ENCODE assay signal across 1 cellular context in genomic region chr6:113050979-113051378, GRCh38.
TF ChIP-seq lines count a peak whose summit lies in the region.

No MANE protein-coding gene starts in this region.

TF ChIP-seq in SK-N-SH, 30 proteins besides CTCF, POLR2A, EP300 and RAD21 (continued from another document):
- no peak for TF ChIP-seq TEAD4 (IDR thresholded peaks at IDR 0.05; ENCODE audit: borderline replicate concordance, insufficient read depth)
- no peak for TF ChIP-seq SIN3A (IDR thresholded peaks at IDR 0.05; ENCODE audit: borderline replicate concordance, low read depth, low read length)
- no peak for TF ChIP-seq JUND (IDR thresholded peaks at IDR 0.05)
- no peak for TF ChIP-seq IRF3 (IDR thresholded peaks at IDR 0.05; ENCODE audit: low read depth, low read length)
- TF ChIP-seq, protein P1, sequence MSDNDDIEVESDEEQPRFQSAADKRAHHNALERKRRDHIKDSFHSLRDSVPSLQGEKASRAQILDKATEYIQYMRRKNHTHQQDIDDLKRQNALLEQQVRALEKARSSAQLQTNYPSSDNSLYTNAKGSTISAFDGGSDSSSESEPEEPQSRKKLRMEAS (IDR thresholded peaks at IDR 0.05; ENCODE audit: low read depth) = no peak
- TF ChIP-seq REST (IDR thresholded peaks at IDR 0.05; ENCODE audit: low read depth, low read length) = no peak
- TF ChIP-seq USF1 (IDR thresholded peaks at IDR 0.05; ENCODE audit: borderline replicate concordance, low read depth) = no peak
- no peak for TF ChIP-seq MEF2A (IDR thresholded peaks at IDR 0.05; ENCODE audit: borderline replicate concordance, low read depth)
- TF ChIP-seq RFX5 (IDR thresholded peaks at IDR 0.05; ENCODE audit: low read length) = no peak
- peak; percentile 14; the same call in 1 of the 2 replicates for TF ChIP-seq TAF1 (IDR thresholded peaks at IDR 0.05; ENCODE audit: borderline replicate concordance, low read depth, low read length)
- TF ChIP-seq, protein P2, sequence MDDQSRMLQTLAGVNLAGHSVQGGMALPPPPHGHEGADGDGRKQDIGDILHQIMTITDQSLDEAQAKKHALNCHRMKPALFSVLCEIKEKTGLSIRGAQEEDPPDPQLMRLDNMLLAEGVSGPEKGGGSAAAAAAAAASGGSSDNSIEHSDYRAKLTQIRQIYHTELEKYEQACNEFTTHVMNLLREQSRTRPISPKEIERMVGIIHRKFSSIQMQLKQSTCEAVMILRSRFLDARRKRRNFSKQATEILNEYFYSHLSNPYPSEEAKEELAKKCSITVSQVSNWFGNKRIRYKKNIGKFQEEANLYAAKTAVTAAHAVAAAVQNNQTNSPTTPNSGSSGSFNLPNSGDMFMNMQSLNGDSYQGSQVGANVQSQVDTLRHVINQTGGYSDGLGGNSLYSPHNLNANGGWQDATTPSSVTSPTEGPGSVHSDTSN (IDR thresholded peaks at IDR 0.05) = peak; percentile 55; the same call in 1 of the 2 replicates
- peak; percentile 80 for TF ChIP-seq GATA2 (CRISPR knock-in tag; IDR thresholded peaks at IDR 0.05)
- no peak for TF ChIP-seq EZH2phosphoT487 (IDR thresholded peaks at IDR 0.05; ENCODE audit: borderline replicate concordance, low read depth)
- TF ChIP-seq NRF1 (IDR thresholded peaks at IDR 0.05; ENCODE audit: low read depth, low read length) = no peak
- TF ChIP-seq RCOR1 (IDR thresholded peaks at IDR 0.05; ENCODE audit: low read length) = peak; percentile 78
- no peak for TF ChIP-seq FOSL2 (IDR thresholded peaks at IDR 0.05; ENCODE audit: borderline replicate concordance, low read depth)
- TF ChIP-seq ELF1 (IDR thresholded peaks at IDR 0.05) = no peak
- peak; percentile 28; the same call in 1 of the 2 replicates for TF ChIP-seq MXI1 (IDR thresholded peaks at IDR 0.05; ENCODE audit: low read depth, low read length)
- TF ChIP-seq NFIC (IDR thresholded peaks at IDR 0.05; ENCODE audit: borderline replicate concordance) = peak; percentile 37; the same call in 1 of the 2 replicates
- no peak for TF ChIP-seq SMC3 (IDR thresholded peaks at IDR 0.05; ENCODE audit: low read depth, low read length)
- no peak for TF ChIP-seq YY1 (IDR thresholded peaks at IDR 0.05; ENCODE audit: low read depth)
- TF ChIP-seq POLR2AphosphoS5 (IDR thresholded peaks at IDR 0.05; ENCODE audit: low read depth, low read length) = peak; percentile 12; the same call in 1 of the 2 replicates
- peak; percentile 78 for TF ChIP-seq FOXM1 (IDR thresholded peaks at IDR 0.05; ENCODE audit: low read depth)
- TF ChIP-seq, protein P3, sequence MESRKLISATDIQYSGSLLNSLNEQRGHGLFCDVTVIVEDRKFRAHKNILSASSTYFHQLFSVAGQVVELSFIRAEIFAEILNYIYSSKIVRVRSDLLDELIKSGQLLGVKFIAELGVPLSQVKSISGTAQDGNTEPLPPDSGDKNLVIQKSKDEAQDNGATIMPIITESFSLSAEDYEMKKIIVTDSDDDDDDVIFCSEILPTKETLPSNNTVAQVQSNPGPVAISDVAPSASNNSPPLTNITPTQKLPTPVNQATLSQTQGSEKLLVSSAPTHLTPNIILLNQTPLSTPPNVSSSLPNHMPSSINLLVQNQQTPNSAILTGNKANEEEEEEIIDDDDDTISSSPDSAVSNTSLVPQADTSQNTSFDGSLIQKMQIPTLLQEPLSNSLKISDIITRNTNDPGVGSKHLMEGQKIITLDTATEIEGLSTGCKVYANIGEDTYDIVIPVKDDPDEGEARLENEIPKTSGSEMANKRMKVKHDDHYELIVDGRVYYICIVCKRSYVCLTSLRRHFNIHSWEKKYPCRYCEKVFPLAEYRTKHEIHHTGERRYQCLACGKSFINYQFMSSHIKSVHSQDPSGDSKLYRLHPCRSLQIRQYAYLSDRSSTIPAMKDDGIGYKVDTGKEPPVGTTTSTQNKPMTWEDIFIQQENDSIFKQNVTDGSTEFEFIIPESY (IDR thresholded peaks at IDR 0.05; ENCODE audit: borderline replicate concordance, low read depth) = no peak
- peak; percentile 53; the same call in 1 of the 2 replicates for TF ChIP-seq FOXJ3 (CRISPR knock-in tag; IDR thresholded peaks at IDR 0.05)
- peak; percentile 77 for TF ChIP-seq TCF12 (IDR thresholded peaks at IDR 0.05)
- peak; percentile 45 for TF ChIP-seq CHD2 (IDR thresholded peaks at IDR 0.05; ENCODE audit: low read length, partially characterized antibody)
